Comparison of ENCODE assay signal across 18 cellular contexts in genomic region chrX:68980906-68981616, GRCh38.
"Had no signal": no experiment of that assay in that cellular context is flagged by ENCODE, and none has a peak within 500 bp of the region (broad histone marks: within the 10 kb centered on the region; RNA-seq: fewer than 3 reads in every experiment).

No MANE protein-coding gene starts in this region.

- H3K4me3 Mint-ChIP-seq: naive B cell; natural killer cell treated with Interleukin-12 subunit alpha and Interleukin-12 subunit beta and Interleukin-15 and Interleukin-18, amount 100 ng/mL, for 72 hours; neural progenitor cell; stimulated activated memory B cell treated with anti-CD40 and anti-IgM and Interleukin-4, amounts not matched to agents 10 μg/mL and 1 μg/mL and 100 μg/mL, for 72 hours had no signal

- H3K36me3 Mint-ChIP-seq: neural progenitor cell; stimulated activated memory B cell treated with anti-CD40 and anti-IgM and Interleukin-4, amounts not matched to agents 10 μg/mL and 1 μg/mL and 100 μg/mL, for 72 hours had no signal

- H3K27ac Mint-ChIP-seq: naive B cell; natural killer cell treated with Interleukin-12 subunit alpha and Interleukin-12 subunit beta and Interleukin-15 and Interleukin-18, amount 100 ng/mL, for 72 hours; stimulated activated memory B cell treated with anti-CD40 and anti-IgM and Interleukin-4, amounts not matched to agents 10 μg/mL and 1 μg/mL and 100 μg/mL, for 72 hours had no signal

- H3K9me3 Mint-ChIP-seq: natural killer cell treated with Interleukin-12 subunit alpha and Interleukin-12 subunit beta and Interleukin-15 and Interleukin-18, amount 100 ng/mL, for 72 hours had no signal

- H3K4me1 Mint-ChIP-seq: naive B cell; stimulated activated memory B cell treated with anti-CD40 and anti-IgM and Interleukin-4, amounts not matched to agents 10 μg/mL and 1 μg/mL and 100 μg/mL, for 72 hours had no signal

- DNase-seq: dorsolateral prefrontal cortex; effector CD4-positive, alpha-beta T cell; foreskin fibroblast; gastrocnemius medialis; head of caudate nucleus; left ventricle myocardium superior; lower lobe of right lung; naive B cell; stimulated activated CD4-positive, alpha-beta T cell treated with anti-CD3 and anti-CD28 coated beads, Interleukin-12 subunit alpha, Interleukin-12 subunit beta, amount 100 ng/mL, for 4 hours; stimulated activated CD4-positive, alpha-beta T cell treated with anti-CD3 and anti-CD28 coated beads, Interleukin-1b, Interleukin-23, amount 100 ng/mL, for 48 hours; stimulated activated CD4-positive, alpha-beta T cell treated with anti-CD3 and anti-CD28 coated beads, Interleukin-4, amount 100 ng/mL, for 4 hours; stimulated activated naive CD8-positive, alpha-beta T cell treated with anti-CD3 and anti-CD28 coated beads, Interleukin-15, Interleukin-2, amounts not matched to agents 100 U/mL and 50 U/mL, for 24 hours; substantia nigra; upper lobe of right lung; uterus had no signal
